Comparison of ENCODE assay signal across 21 cellular contexts in the genomic region with DNA sequence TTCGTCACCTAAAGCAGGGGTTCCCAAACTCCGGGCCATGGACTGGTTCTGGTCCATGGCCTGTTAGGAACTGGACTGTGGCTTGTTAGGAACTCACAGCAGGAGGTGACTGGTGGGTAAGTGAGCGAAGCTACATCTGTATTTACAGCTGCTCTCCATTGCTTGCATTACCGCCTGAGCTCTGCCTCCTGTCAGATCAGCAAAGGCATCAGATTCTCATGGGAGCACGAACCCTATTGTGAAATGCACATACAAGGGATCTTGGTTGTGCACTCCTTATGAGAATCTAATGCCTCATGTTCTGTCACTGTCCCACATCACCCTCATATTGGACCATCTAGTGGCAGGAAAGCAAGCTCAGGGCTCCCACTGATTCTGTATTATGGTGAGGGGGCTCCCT.
"Had no signal": no experiment of that assay in that cellular context is flagged by ENCODE, and none has a peak within 500 bp of the region (broad histone marks: within the 10 kb centered on the region; RNA-seq: fewer than 3 reads in every experiment).

No MANE protein-coding gene starts in this region.

- H3K79me2 ChIP-seq: parathyroid adenoma had no signal

- H3K4me1 ChIP-seq: sigmoid colon, uterus had no signal

- H3K27ac ChIP-seq: cardiac muscle cell, lower lobe of right lung, parathyroid adenoma, sigmoid colon, tibial artery, uterus had no signal

- H3K27me3 ChIP-seq: cardiac muscle cell, neutrophil, sigmoid colon, tibial artery, uterus had no signal

- H3K9me3 ChIP-seq: lower lobe of right lung, neutrophil, sigmoid colon, tibial artery, uterus had no signal

- DNase-seq: activated B cell treated with CpG ODN at 0.5 μM for 24 hours; activated CD4-positive, alpha-beta T cell treated with anti-CD3 and anti-CD28 coated beads, Interleukin-2, amount 10 ng/mL, durations not matched to agents 7 days and 5 days; activated gamma-delta T cell treated with Interleukin-2 at 50 U/mL for 16 hours; activated T-cell treated with anti-CD3 and anti-CD28 coated beads, Interleukin-2, amount 50 U/mL, for 72 hours; amniotic stem cell; hypothalamus; lower lobe of right lung; sigmoid colon; stimulated activated CD4-positive, alpha-beta T cell treated with anti-CD3 and anti-CD28 coated beads, Interleukin-12 subunit alpha, Interleukin-12 subunit beta, amount 100 ng/mL, for 4 hours; stimulated activated CD4-positive, alpha-beta T cell treated with anti-CD3 and anti-CD28 coated beads, Interleukin-1b, Interleukin-23, amount 100 ng/mL, for 48 hours; stimulated activated naive CD4-positive, alpha-beta T cell treated with Interleukin-2 at 50 U/mL for 16 hours had no signal

- H3K36me3 ChIP-seq: cardiac muscle cell, lower lobe of right lung, neutrophil, sigmoid colon, tibial artery, uterus had no signal

- H2AFZ ChIP-seq: parathyroid adenoma had no signal

- H3K4me3 ChIP-seq: cardiac muscle cell, lower lobe of right lung, sigmoid colon, tibial artery, uterus had no signal

- ATAC-seq: activated naive CD4-positive, alpha-beta T cell treated with anti-CD3 and anti-CD28 coated beads, Interleukin-2, amount 50 U/mL, for 72 hours; activated T-cell treated with anti-CD3 and anti-CD28 coated beads, Interleukin-2, amount 50 U/mL, for 72 hours; lower lobe of right lung; natural killer cell treated with Interleukin-12 subunit alpha and Interleukin-12 subunit beta and Interleukin-15 and Interleukin-18, amount 100 ng/mL, for 72 hours had no signal

- H3K9ac ChIP-seq: parathyroid adenoma had no signal

- FAIRE-seq: colon, frontal cortex, keratinocyte had no signal
